ENCODE assay signal across 19 cellular contexts in the genomic region with DNA sequence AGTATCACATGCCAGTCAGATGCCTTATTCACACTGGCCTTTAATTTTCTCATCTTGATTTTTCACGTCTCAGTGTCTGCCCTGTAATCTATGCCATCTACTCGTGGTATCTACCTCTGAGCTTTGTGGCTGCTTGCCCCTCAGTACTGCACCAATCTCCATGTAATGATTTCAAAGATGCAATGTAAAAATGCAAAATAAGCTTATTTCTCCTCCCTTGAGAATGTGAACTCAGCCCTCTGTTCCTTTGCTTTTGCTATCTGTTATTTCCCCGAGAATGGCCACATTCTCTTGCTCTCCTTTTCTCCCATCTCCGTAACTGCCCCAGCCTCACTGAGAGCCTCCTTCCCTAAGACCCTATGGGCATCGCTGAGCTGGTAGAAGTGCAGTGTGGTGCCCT.
"Had no signal": no experiment of that assay in that cellular context is flagged by ENCODE, and none has a peak within 500 bp of the region (broad histone marks: within the 10 kb centered on the region; RNA-seq: fewer than 3 reads in every experiment).

No MANE protein-coding gene starts in this region.

- H3K4me1 ChIP-seq: SJSA1 had no signal

- H3K4me3 ChIP-seq: MG63, SJSA1, SK-N-MC had no signal

- H3K36me3 ChIP-seq: MG63, SJSA1 had no signal

- H3K27me3 ChIP-seq: MG63 had no signal

- H3K27ac ChIP-seq: SJSA1, SK-N-MC had no signal

- DNase-seq: Karpas-422, KG1, MG63, NCI-H1092, NCI-H1436, NCI-H2029, NCI-H2081 treated with DMSO at 0.1 percent for 48 hours, NCI-H2171, NCI-H226, NCI-H446, NCI-H510A, NCI-H524 treated with DMSO at 0.1 percent for 48 hours, NCI-H69, NCI-H774, RPMI8226, SHP77 had no signal

- FAIRE-seq: RCC 7860 had no signal

- H3K9me3 ChIP-seq: MG63, SJSA1 had no signal
